32 cellular contexts compared by ENCODE assay signal in genomic region chr10:2245580-2245979, GRCh38.
"Had no signal": no experiment of that assay in that cellular context is flagged by ENCODE, and none has a peak within 500 bp of the region (broad histone marks: within the 10 kb centered on the region; RNA-seq: fewer than 3 reads in every experiment).

No MANE protein-coding gene starts in this region.

- H3K36me3 Mint-ChIP-seq: naive thymus-derived CD8-positive, alpha-beta T cell; natural killer cell treated with Interleukin-12 subunit alpha and Interleukin-12 subunit beta and Interleukin-15 and Interleukin-18, amount 100 ng/mL, for 72 hours; stimulated activated memory B cell treated with anti-CD40 and anti-IgM and Interleukin-4, amounts not matched to agents 10 μg/mL and 1 μg/mL and 100 μg/mL, for 72 hours had no signal

- H3K27me3 Mint-ChIP-seq: natural killer cell treated with Interleukin-12 subunit alpha and Interleukin-12 subunit beta and Interleukin-15 and Interleukin-18, amount 100 ng/mL, for 72 hours; progenitor cell of endocrine pancreas; stimulated activated memory B cell treated with anti-CD40 and anti-IgM and Interleukin-4, amounts not matched to agents 10 μg/mL and 1 μg/mL and 100 μg/mL, for 72 hours; stimulated activated naive CD8-positive, alpha-beta T cell treated with anti-CD3 and anti-CD28 coated beads, Interleukin-15, amount 100 ng/mL, for 72 hours had no signal

- FAIRE-seq: urothelium cell line had no signal

- H3K27ac ChIP-seq: ovary, parathyroid adenoma, psoas muscle, skin epidermis, spleen, suprapubic skin, testis, tibial artery, transverse colon, upper lobe of left lung, vagina had no signal

- H3K27ac Mint-ChIP-seq: naive thymus-derived CD8-positive, alpha-beta T cell; natural killer cell treated with Interleukin-12 subunit alpha and Interleukin-12 subunit beta and Interleukin-15 and Interleukin-18, amount 100 ng/mL, for 72 hours; nephron progenitor cell; progenitor cell of endocrine pancreas; stimulated activated memory B cell treated with anti-CD40 and anti-IgM and Interleukin-4, amounts not matched to agents 10 μg/mL and 1 μg/mL and 100 μg/mL, for 72 hours; stimulated activated naive CD8-positive, alpha-beta T cell treated with anti-CD3 and anti-CD28 coated beads, Interleukin-15, amount 100 ng/mL, for 72 hours had no signal

- H3K27me3 ChIP-seq: ovary, spleen, suprapubic skin, testis, tibial artery, transverse colon, upper lobe of left lung, vagina had no signal

- H3K4me1 Mint-ChIP-seq: naive thymus-derived CD8-positive, alpha-beta T cell; stimulated activated memory B cell treated with anti-CD40 and anti-IgM and Interleukin-4, amounts not matched to agents 10 μg/mL and 1 μg/mL and 100 μg/mL, for 72 hours; stimulated activated naive CD8-positive, alpha-beta T cell treated with anti-CD3 and anti-CD28 coated beads, Interleukin-15, amount 100 ng/mL, for 72 hours had no signal

- ATAC-seq: naive thymus-derived CD8-positive, alpha-beta T cell; natural killer cell treated with Interleukin-12 subunit alpha and Interleukin-12 subunit beta and Interleukin-15 and Interleukin-18, amount 100 ng/mL, for 72 hours; psoas muscle; right cardiac atrium; sciatic nerve; stimulated activated memory B cell treated with anti-CD40 and anti-IgM and Interleukin-4, amounts not matched to agents 10 μg/mL and 1 μg/mL and 100 μg/mL, for 72 hours; stimulated activated naive CD8-positive, alpha-beta T cell treated with anti-CD3 and anti-CD28 coated beads, Interleukin-15, amount 100 ng/mL, for 72 hours; stimulated activated naive CD8-positive, alpha-beta T cell treated with anti-CD3 and anti-CD28 coated beads, Interleukin-15, Interleukin-2, amounts not matched to agents 100 U/mL and 50 U/mL, for 24 hours had no signal

- H2AFZ ChIP-seq: parathyroid adenoma had no signal

- DNase-seq: naive thymus-derived CD8-positive, alpha-beta T cell; nephron progenitor cell; occipital lobe; ovary; posterior cingulate gyrus; psoas muscle; right cardiac atrium; spleen; stimulated activated CD4-positive, alpha-beta T cell treated with anti-CD3 and anti-CD28 coated beads, Interleukin-12 subunit alpha, Interleukin-12 subunit beta, amount 100 ng/mL, for 4 hours; stimulated activated CD4-positive, alpha-beta T cell treated with anti-CD3 and anti-CD28 coated beads, Interleukin-1b, Interleukin-23, amount 100 ng/mL, for 48 hours; stimulated activated CD4-positive, alpha-beta T cell treated with anti-CD3 and anti-CD28 coated beads, Interleukin-4, amount 100 ng/mL, for 1 hour; stimulated activated CD4-positive, alpha-beta T cell treated with anti-CD3 and anti-CD28 coated beads, Interleukin-4, amount 100 ng/mL, for 4 hours; stimulated activated CD8-positive, alpha-beta memory T cell treated with anti-CD3 and anti-CD28 coated beads, Interleukin-4, amount 100 ng/mL, for 48 hours; stimulated activated naive CD4-positive, alpha-beta T cell; stimulated activated naive CD8-positive, alpha-beta T cell treated with anti-CD3 and anti-CD28 coated beads, Interleukin-15, amount 100 ng/mL, for 72 hours; stimulated activated naive CD8-positive, alpha-beta T cell treated with anti-CD3 and anti-CD28 coated beads, Interleukin-15, Interleukin-2, amounts not matched to agents 100 U/mL and 50 U/mL, for 24 hours; substantia nigra; testis; tibial artery; transverse colon; upper lobe of left lung had no signal

- H3K9me3 ChIP-seq: ovary, psoas muscle, testis, tibial artery, transverse colon, vagina had no signal

- H3K79me2 ChIP-seq: parathyroid adenoma had no signal

- H3K9me3 Mint-ChIP-seq: natural killer cell treated with Interleukin-12 subunit alpha and Interleukin-12 subunit beta and Interleukin-15 and Interleukin-18, amount 100 ng/mL, for 72 hours had no signal

- H3K4me1 ChIP-seq: parathyroid adenoma, psoas muscle, spleen, suprapubic skin, testis, tibial artery, transverse colon, upper lobe of left lung, vagina had no signal

- H3K9ac ChIP-seq: parathyroid adenoma had no signal

- H3K36me3 ChIP-seq: ovary, spleen, suprapubic skin, tibial artery, transverse colon, upper lobe of left lung, vagina had no signal

- H3K4me3 ChIP-seq: ovary, psoas muscle, skin epidermis, smooth muscle cell, spleen, suprapubic skin, testis, tibial artery, transverse colon, upper lobe of left lung, vagina had no signal

- H3K4me3 Mint-ChIP-seq: naive thymus-derived CD8-positive, alpha-beta T cell; natural killer cell treated with Interleukin-12 subunit alpha and Interleukin-12 subunit beta and Interleukin-15 and Interleukin-18, amount 100 ng/mL, for 72 hours; nephron progenitor cell; neural crest cell; stimulated activated memory B cell treated with anti-CD40 and anti-IgM and Interleukin-4, amounts not matched to agents 10 μg/mL and 1 μg/mL and 100 μg/mL, for 72 hours; stimulated activated naive CD8-positive, alpha-beta T cell treated with anti-CD3 and anti-CD28 coated beads, Interleukin-15, amount 100 ng/mL, for 72 hours had no signal

- H3K4me2 ChIP-seq: smooth muscle cell had no signal
